ENCODE assay signal across 22 cellular contexts in genomic region chr5:54621048-54621447, GRCh38.
A peak's percentile ranks its signal among the peaks of the same experiment; 100 is the strongest.
DNase-seq lines count a peak whose midpoint lies in the region; ATAC-seq and TF ChIP-seq lines count a peak whose summit lies in the region.
"Had no signal": no experiment of that assay in that cellular context is flagged by ENCODE, and none has a peak within 500 bp of the region (broad histone marks: within the 10 kb centered on the region; RNA-seq: fewer than 3 reads in every experiment).

No MANE protein-coding gene starts in this region.

- no peaks in the 10 kb centered on the region for H3K9me3 Mint-ChIP-seq in natural killer cell

- H4K20me1 ChIP-seq in GM23248 (ENCODE audit: insufficient read depth) (no peaks in the 10 kb centered on the region), hepatocyte (ENCODE audit: insufficient read depth, poor library complexity, severe bottlenecking) (no peaks in the 10 kb centered on the region)
- H4K20me1 ChIP-seq: BLaER1 treated with 17β-estradiol and CSF1 and Interleukin-3, amounts not matched to agents 10 nM and 100 nM had no signal

- no peak overlapping the region for H3K4me3 ChIP-seq in GM23248
- no peak overlapping the region for H3K4me3 ChIP-seq in ascending aorta
- no peak overlapping the region for H3K4me3 ChIP-seq in aorta (ENCODE audit: low read length in 2 of 2)
- H3K4me3 ChIP-seq in hepatocyte, result no peak overlapping the region
- H3K4me3 ChIP-seq: A549; BLaER1 treated with 17β-estradiol and CSF1 and Interleukin-3, amounts not matched to agents 10 nM and 100 nM had no signal

- H3K36me3 Mint-ChIP-seq in natural killer cell, result no peaks in the 10 kb centered on the region
- H3K36me3 Mint-ChIP-seq: CD4-positive, alpha-beta memory T cell had no signal

- H3K9me3 ChIP-seq in GM23248 (ENCODE audit: low read depth) (no peaks in the 10 kb centered on the region), ascending aorta (no peaks in the 10 kb centered on the region), aorta (ENCODE audit: control insufficient read depth, low read length) (peaks cover 1% of the 10 kb centered on the region), hepatocyte (ENCODE audit: low read depth) (no peaks in the 10 kb centered on the region)
- H3K9me3 ChIP-seq: A549 had no signal

- H3K27me3 ChIP-seq in GM23248 (replicated peaks; ENCODE audit: insufficient read depth), result no peaks in the 10 kb centered on the region
- H3K27me3 ChIP-seq in ascending aorta, result no peaks in the 10 kb centered on the region
- no peaks in the 10 kb centered on the region for H3K27me3 ChIP-seq in aorta (ENCODE audit: control insufficient read depth in 1 of 2, insufficient read depth in 2 of 2, low read length in 1 of 2)
- H3K27me3 ChIP-seq in hepatocyte, result no peaks in the 10 kb centered on the region
- H3K27me3 ChIP-seq: BLaER1 treated with 17β-estradiol and CSF1 and Interleukin-3, amounts not matched to agents 10 nM and 100 nM had no signal

- H3K27me3 Mint-ChIP-seq in natural killer cell (ENCODE audit: low read depth in 2 of 2), result no peaks in the 10 kb centered on the region

- ATAC-seq in natural killer cell (no peak), aorta (ENCODE audit: low FRiP score) (no peak), GM18519 (IDR thresholded peaks at IDR 0.05; ENCODE audit: low FRiP score, unreplicated experiment) (no peak)
- ATAC-seq: A549 had no signal

- intact Hi-C loops in ascending aorta (cut with DNase I), result no loop called here
- intact Hi-C loops in natural killer cell (cut with micrococcal nuclease), result no loop called here
- intact Hi-C loops in aorta (cut with DNase I), result no loop called here

- peaks cover 35 to 38% of the 10 kb centered on the region in 2 donors for H3K4me1 Mint-ChIP-seq in natural killer cell

- H3K36me3 ChIP-seq in GM23248 (ENCODE audit: low read depth), result no peaks in the 10 kb centered on the region
- no peaks in the 10 kb centered on the region for H3K36me3 ChIP-seq in ascending aorta
- H3K36me3 ChIP-seq in aorta (ENCODE audit: control insufficient read depth in 1 of 2, insufficient read depth in 2 of 2, low read length in 1 of 2), result no peaks in the 10 kb centered on the region
- H3K36me3 ChIP-seq in hepatocyte (replicated peaks; ENCODE audit: insufficient read depth, low read depth), result no peaks in the 10 kb centered on the region

- no peak overlapping the region for H3K4me3 Mint-ChIP-seq in natural killer cell
- H3K4me3 Mint-ChIP-seq: CD4-positive, alpha-beta memory T cell had no signal

- 79 to 93% methylated on average over 1 of the region's 1 CpG for WGBS in GM23248 (ENCODE audit: low coverage in 1 of 2, low lambda C conversion rate in 2 of 2, missing lambda C conversion rate in 2 of 2), 2 experiments
- WGBS in aorta, 2 donors, result 71 to 80% methylated on average over 1 of the region's 1 CpG
- WGBS in hepatocyte (ENCODE audit: low lambda C conversion rate, missing lambda C conversion rate), result 75% methylated on average over 1 of the region's 1 CpG

- H3K27ac Mint-ChIP-seq in natural killer cell, result peak overlapping the region; percentile 23 to 74

- DNase-seq in GM23248, result no peak
- no peak for DNase-seq in ascending aorta (ENCODE audit: low spot score in 2 of 2)
- DNase-seq in natural killer cell, result no peak
- DNase-seq in aorta, result no peak
- no peak for DNase-seq in hepatocyte (ENCODE audit: low spot score)
- DNase-seq in NCI-H1417 treated with DMSO at 0.1 percent for 48 hours (lab: John Stamatoyannopoulos, UW), result no peak
- DNase-seq: CD4-positive, alpha-beta memory T cell; COR-L47; DMS79 treated with DMSO at 0.1 percent for 48 hours; GF-D8; H7; KG1; MM.1S; NCI-H1694; NCI-H2029 treated with DMSO at 0.1 percent for 48 hours; NCI-H2227 treated with DMSO at 0.1 percent for 48 hours; NCI-H526 treated with DMSO at 0.1 percent for 48 hours; Right ventricle myocardium superior; RPMI8226 had no signal

- H3K79me2 ChIP-seq in GM23248 (ENCODE audit: insufficient read depth), result no peaks in the 10 kb centered on the region
- no peaks in the 10 kb centered on the region for H3K79me2 ChIP-seq in hepatocyte

- H2AFZ ChIP-seq in GM23248 (no peak overlapping the region), hepatocyte (no peak overlapping the region)

- H3K4me1 ChIP-seq in GM23248 (ENCODE audit: insufficient read depth), result peaks cover 46% of the 10 kb centered on the region
- peaks cover 4 to 44% of the 10 kb centered on the region in 2 donors for H3K4me1 ChIP-seq in ascending aorta
- H3K4me1 ChIP-seq in aorta (ENCODE audit: control insufficient read depth in 1 of 2, insufficient read depth in 2 of 2, low read length in 2 of 2), result peaks cover 10% of the 10 kb centered on the region in 2 donors
- peaks cover 21% of the 10 kb centered on the region for H3K4me1 ChIP-seq in hepatocyte (ENCODE audit: insufficient read depth)
- H3K4me1 ChIP-seq: A549 had no signal

- in situ Hi-C loops in GM23248 (cut with MboI), result no loop called here

- H3K9me2 ChIP-seq in GM23248 (ENCODE audit: insufficient read depth) (no peaks in the 10 kb centered on the region), hepatocyte (replicated peaks; ENCODE audit: insufficient read depth) (no peaks in the 10 kb centered on the region)

- TF ChIP-seq CTCF in ascending aorta (IDR thresholded peaks at IDR 0.05) (no peak), natural killer cell (IDR thresholded peaks at IDR 0.05) (no peak), hepatocyte (IDR thresholded peaks at IDR 0.05; ENCODE audit: poor library complexity) (no peak)

- H3F3A ChIP-seq in GM23248 (ENCODE audit: insufficient read depth), result peaks cover 31% of the 10 kb centered on the region

- no peak overlapping the region for H3K9ac ChIP-seq in GM23248
- H3K9ac ChIP-seq: BLaER1 treated with 17β-estradiol and CSF1 and Interleukin-3, amounts not matched to agents 10 nM and 100 nM had no signal

- H3K27ac ChIP-seq in GM23248 (peak overlapping the region; percentile 14; the same call in 1 of the 2 replicates), ascending aorta (peak overlapping the region; percentile 71 to 78), aorta (ENCODE audit: low read depth in 1 of 2, low read length in 2 of 2) (peak overlapping the region; percentile 9 to 50), hepatocyte (no peak overlapping the region)
- H3K27ac ChIP-seq: A549 had no signal

- H3K4me2 ChIP-seq in GM23248 (ENCODE audit: unreplicated experiment), result no peak overlapping the region
- no peak overlapping the region for H3K4me2 ChIP-seq in hepatocyte
- H3K4me2 ChIP-seq: A549 had no signal
